ENCODE assay signal across 9 cellular contexts in genomic region chr17:42179911-42180410, GRCh38. TPM values are rescaled to one million over a fixed set of nuclear protein-coding genes. Genes with fewer than 3 reads are reported as not detected.
DNase-seq lines count a peak whose midpoint lies in the region; ATAC-seq and TF ChIP-seq lines count a peak whose summit lies in the region.
"Had no signal": no experiment of that assay in that cellular context is flagged by ENCODE, and none has a peak within 500 bp of the region (broad histone marks: within the 10 kb centered on the region; RNA-seq: fewer than 3 reads in every experiment).

No MANE protein-coding gene starts in this region.

- DNase-seq in NCI-H82 (lab: John Stamatoyannopoulos, UW) (peak; percentile 50), NCI-H82 treated with DMSO at 0.1 percent for 48 hours (lab: John Stamatoyannopoulos, UW; ENCODE audit: unreplicated experiment) (no peak), NCI-H226 (peak; percentile 39), cardiac fibroblast (ENCODE audit: low read depth in 2 of 2) (peak; percentile 37 to 45), Calu3 (no peak), OCI-M2 (lab: John Stamatoyannopoulos, UW; ENCODE audit: unreplicated experiment) (no peak)
- peak in 5 of 9 donors; percentile 23 to 42 (median 34) for DNase-seq in naive thymus-derived CD4-positive, alpha-beta T cell

- H3K36me3 ChIP-seq in naive thymus-derived CD4-positive, alpha-beta T cell (ENCODE audit: control insufficient read depth in 2 of 3, insufficient read depth in 3 of 3, low read length in 3 of 3): no peaks in the 10 kb centered on the region
- H3K36me3 ChIP-seq: BLaER1 had no signal

- no peaks in the 10 kb centered on the region for H3K27me3 ChIP-seq in naive thymus-derived CD4-positive, alpha-beta T cell (ENCODE audit: control insufficient read depth in 2 of 2, insufficient read depth in 2 of 2, low read length in 2 of 2)

- TF ChIP-seq CTCF in cardiac fibroblast (IDR thresholded peaks at IDR 0.05; ENCODE audit: low read depth, low read length) (no peak), Calu3 (IDR thresholded peaks at IDR 0.05; ENCODE audit: unreplicated experiment) (no peak)

- H3K9me3 Mint-ChIP-seq in naive thymus-derived CD4-positive, alpha-beta T cell: peaks cover 0 to 2% (median 0%) of the 10 kb centered on the region in 11 donors
- H3K9me3 Mint-ChIP-seq in Calu3 (ENCODE audit: low read depth, unreplicated experiment): no peaks in the 10 kb centered on the region

- no TSS peak for BruUV-seq in Calu3 (replicated peaks; lab: Mats Ljungman, UMichigan)

- peaks cover 22 to 35% of the 10 kb centered on the region in 2 donors for H3K4me1 ChIP-seq in naive thymus-derived CD4-positive, alpha-beta T cell (ENCODE audit: control insufficient read depth in 2 of 2, insufficient read depth in 2 of 2, low read length in 2 of 2)

- H3K4me3 Mint-ChIP-seq in naive thymus-derived CD4-positive, alpha-beta T cell: peak overlapping the region; percentile 16 to 74 (median 50)
- H3K4me3 Mint-ChIP-seq in Calu3 (ENCODE audit: low read depth, unreplicated experiment): no peak overlapping the region

- H3K27ac Mint-ChIP-seq in naive thymus-derived CD4-positive, alpha-beta T cell: peak overlapping the region in 2 of 9 donors; percentile 48 to 59
- H3K27ac Mint-ChIP-seq in Calu3 (ENCODE audit: unreplicated experiment): no peak overlapping the region

- H3K4me3 ChIP-seq in cardiac fibroblast (replicated peaks in 1 of 2; ENCODE audit: low read depth in 2 of 2, low read length in 2 of 2): no peak overlapping the region
- H3K4me3 ChIP-seq in naive thymus-derived CD4-positive, alpha-beta T cell (ENCODE audit: low read length): no peak overlapping the region

- H3K27me3 Mint-ChIP-seq in naive thymus-derived CD4-positive, alpha-beta T cell: peaks cover 0 to 37% (median 13%) of the 10 kb centered on the region in 5 donors
- peaks cover 66% of the 10 kb centered on the region for H3K27me3 Mint-ChIP-seq in Calu3 (ENCODE audit: unreplicated experiment)

- intact Hi-C loops in naive thymus-derived CD4-positive, alpha-beta T cell (cut with micrococcal nuclease): loop anchor here (2.0 to 5.0 kb wide), 9 partner anchors 63 to 277 kb away; partner anchors contain the start of genes ACLY (in 1 of the 2), ATP6V0A1 (in 1 of the 2), DNAJC7 (in 1 of the 2) and NKIRAS2 (in 1 of the 2)
- intact Hi-C loops in Calu3 (cut with micrococcal nuclease; ENCODE audit: unreplicated experiment): no loop called here

- POLR2A ChIA-PET in naive thymus-derived CD4-positive, alpha-beta T cell (lab: Charles Lee): interaction anchor here (1.2 to 1.5 kb wide), 2 partner anchors 14 to 110 kb away, joined by 3 to 6 read pairs; partner anchors contain the start of gene GHDC

- no peak overlapping the region for H3K27ac ChIP-seq in naive thymus-derived CD4-positive, alpha-beta T cell (ENCODE audit: low read depth, low read length)
- H3K27ac ChIP-seq: BLaER1 had no signal

- no peak for ATAC-seq in naive thymus-derived CD4-positive, alpha-beta T cell
- ATAC-seq in HG03520 (IDR thresholded peaks at IDR 0.05; ENCODE audit: unreplicated experiment): no peak

- peaks cover 0 to 1% (median 0%) of the 10 kb centered on the region in 5 donors for H3K36me3 Mint-ChIP-seq in naive thymus-derived CD4-positive, alpha-beta T cell
- peaks cover 5% of the 10 kb centered on the region for H3K36me3 Mint-ChIP-seq in Calu3 (ENCODE audit: insufficient read depth, unreplicated experiment)

- CTCF ChIA-PET in naive thymus-derived CD4-positive, alpha-beta T cell (lab: Charles Lee): no interaction called here
- CTCF ChIA-PET in Calu3 (lab: Charles Lee): interaction anchor here (0.6 to 1.4 kb wide), 4 partner anchors 10 to 26 kb away, joined by 3 read pairs; partner anchors contain the start of gene GHDC

- peaks cover 15 to 47% (median 41%) of the 10 kb centered on the region in 7 donors for H3K4me1 Mint-ChIP-seq in naive thymus-derived CD4-positive, alpha-beta T cell
- H3K4me1 Mint-ChIP-seq in Calu3 (ENCODE audit: low read depth, unreplicated experiment): peaks cover 35% of the 10 kb centered on the region

- H3K9me3 ChIP-seq in naive thymus-derived CD4-positive, alpha-beta T cell (ENCODE audit: control insufficient read depth in 2 of 3, low read length in 3 of 3): no peaks in the 10 kb centered on the region
- H3K9me3 ChIP-seq: BLaER1 had no signal

RNA-seq across cellular contexts. Expression of gene KCNH4, which starts 1.0 kb away (rescaled TPM):
- under 1 TPM in 3 of 5 experiments, not detected in 2; 0.12 to 0.24 (median 0.16) TPM for total RNA-seq in naive thymus-derived CD4-positive, alpha-beta T cell
- polyA plus RNA-seq in naive thymus-derived CD4-positive, alpha-beta T cell: under 1 TPM in 1 of 2 donors, not detected in 1; 0.07 TPM
- total RNA-seq in Calu3 (2022): not detected in 2 replicates

RNA-seq across cellular contexts. Expression of gene HCRT, which starts 5.3 kb away (rescaled TPM):
- total RNA-seq in naive thymus-derived CD4-positive, alpha-beta T cell: not detected
- not detected for polyA plus RNA-seq in naive thymus-derived CD4-positive, alpha-beta T cell
- not detected in 2 replicates for total RNA-seq in Calu3 (2022)

RNA-seq across cellular contexts. Expression of gene GHDC, which starts 14.3 kb away (rescaled TPM):
- total RNA-seq in naive thymus-derived CD4-positive, alpha-beta T cell: 10 to 100 TPM; 15.5 to 29.8 (median 19.9) TPM
- 10 to 100 TPM; 15.2 to 17.4 TPM for polyA plus RNA-seq in naive thymus-derived CD4-positive, alpha-beta T cell
- total RNA-seq in Calu3 (2022): 37.4 and 42.7 TPM in 2 replicates

RNA-seq across cellular contexts. Expression of gene RAB5C, which starts 25.2 kb away (rescaled TPM):
- total RNA-seq in naive thymus-derived CD4-positive, alpha-beta T cell: 10 to 100 TPM; 72.0 to 95.2 (median 75.4) TPM
- polyA plus RNA-seq in naive thymus-derived CD4-positive, alpha-beta T cell: 10 to 100 TPM; 56.6 to 63.2 TPM
- 284 and 315 TPM in 2 replicates for total RNA-seq in Calu3 (2022)

RNA-seq across cellular contexts. Expression of gene HSPB9, which starts 57.4 kb away (rescaled TPM):
- total RNA-seq in naive thymus-derived CD4-positive, alpha-beta T cell: under 1 TPM in 2 of 5 experiments, not detected in 3; 0.12 to 0.16 TPM
- polyA plus RNA-seq in naive thymus-derived CD4-positive, alpha-beta T cell: under 1 TPM in 1 of 2 donors, not detected in 1; 0.10 TPM
- total RNA-seq in Calu3 (2022): 0.54 and 0.69 TPM in 2 replicates

Comparison
In these comparisons a context has a peak if more than half of its experiments do, and no peak if none do; other contexts are left out.
1. DNase-seq: peak in NCI-H82 (single experiment), NCI-H226 (single experiment), cardiac fibroblast (2 of 2) and naive thymus-derived CD4-positive, alpha-beta T cell (5 of 9); none in NCI-H82 treated with DMSO at 0.1 percent for 48 hours (single experiment), Calu3 (single experiment) and OCI-M2 (single experiment).